Comparison of ENCODE assay signal across 25 cellular contexts in genomic region chr9:129919283-129919682, GRCh38.
DNase-seq lines count a peak whose midpoint lies in the region; ATAC-seq and TF ChIP-seq lines count a peak whose summit lies in the region.
"Had no signal": no experiment of that assay in that cellular context is flagged by ENCODE, and none has a peak within 500 bp of the region (broad histone marks: within the 10 kb centered on the region; RNA-seq: fewer than 3 reads in every experiment).

No MANE protein-coding gene starts in this region.

- H3K9me2 ChIP-seq in PC-9 (ENCODE audit: insufficient read depth) (no peaks in the 10 kb centered on the region), OCI-LY7 (ENCODE audit: insufficient read depth, low read length) (no peaks in the 10 kb centered on the region)

- no peak for TF ChIP-seq CTCF in activated CD8-positive, alpha-beta T cell treated with anti-CD3 and anti-CD28 coated beads for 36 hours (IDR thresholded peaks at IDR 0.05)
- TF ChIP-seq CTCF in PC-9 (conservative IDR thresholded peaks at IDR 0.05) (no peak), OCI-LY7 (conservative IDR thresholded peaks at IDR 0.05; ENCODE audit: low read length) (no peak)

- ATAC-seq in activated CD8-positive, alpha-beta T cell treated with anti-CD3 and anti-CD28 coated beads for 36 hours: no peak
- ATAC-seq in activated CD8-positive, alpha-beta T cell treated with anti-CD3 and anti-CD28 coated beads, Interleukin-2, amount 10 ng/mL, durations not matched to agents 7 days and 5 days: no peak
- ATAC-seq in central memory CD8-positive, alpha-beta T cell (replicated peaks; ENCODE audit: extremely low read depth, poor library complexity, severe bottlenecking): no peak
- ATAC-seq in stimulated activated effector memory CD8-positive, alpha-beta T cell treated with anti-CD3 and anti-CD28 coated beads, Interleukin-12 subunit alpha, Interleukin-12 subunit beta, amount 100 ng/mL, for 72 hours: no peak
- ATAC-seq: activated CD4-positive, CD25-positive, alpha-beta regulatory T cell treated with anti-CD3 and anti-CD28 coated beads, Interleukin-2, amount 50 U/mL, for 24 hours; gastrocnemius medialis had no signal

- no peaks in the 10 kb centered on the region for H3K27me3 Mint-ChIP-seq in activated CD8-positive, alpha-beta T cell treated with anti-CD3 and anti-CD28 coated beads for 36 hours
- H3K27me3 Mint-ChIP-seq in activated CD8-positive, alpha-beta T cell treated with anti-CD3 and anti-CD28 coated beads, Interleukin-2, amount 10 ng/mL, durations not matched to agents 7 days and 5 days (ENCODE audit: low read depth): no peaks in the 10 kb centered on the region
- H3K27me3 Mint-ChIP-seq in central memory CD8-positive, alpha-beta T cell: no peaks in the 10 kb centered on the region
- H3K27me3 Mint-ChIP-seq: stimulated activated naive CD8-positive, alpha-beta T cell treated with anti-CD3 and anti-CD28 coated beads, Interleukin-15, Interleukin-2, amounts not matched to agents 100 ng/mL and 50 ng/mL, for 24 hours had no signal

- intact Hi-C loops in activated CD8-positive, alpha-beta T cell treated with anti-CD3 and anti-CD28 coated beads for 36 hours (cut with micrococcal nuclease): no loop called here
- intact Hi-C loops in PC-9 (cut with micrococcal nuclease; ENCODE audit: unreplicated experiment) (no loop called here), OCI-LY7 (cut with micrococcal nuclease; ENCODE audit: unreplicated experiment) (no loop called here)

- no peaks in the 10 kb centered on the region for H3K4me1 ChIP-seq in PC-9 (replicated peaks; ENCODE audit: insufficient read depth)
- H3K4me1 ChIP-seq in OCI-LY7 (ENCODE audit: insufficient read depth, low read length, poor library complexity, severe bottlenecking): no peaks in the 10 kb centered on the region
- H3K4me1 ChIP-seq: gastrocnemius medialis, left ventricle myocardium inferior, pancreas, right atrium auricular region had no signal

- no peaks in the 10 kb centered on the region for H3K27me3 ChIP-seq in PC-9 (ENCODE audit: insufficient read depth, low read depth)
- H3K27me3 ChIP-seq: gastrocnemius medialis, pancreas, right atrium auricular region, tibial nerve had no signal

- H2AFZ ChIP-seq in PC-9 (no peak overlapping the region), OCI-LY7 (ENCODE audit: low read length) (no peak overlapping the region)

- H3K79me2 ChIP-seq in PC-9 (ENCODE audit: low read depth) (no peaks in the 10 kb centered on the region), OCI-LY7 (ENCODE audit: insufficient read depth, low read depth, low read length) (no peaks in the 10 kb centered on the region)

- peak overlapping the region; percentile 71 for H3K27ac Mint-ChIP-seq in activated CD8-positive, alpha-beta T cell treated with anti-CD3 and anti-CD28 coated beads for 36 hours
- H3K27ac Mint-ChIP-seq in activated CD8-positive, alpha-beta T cell treated with anti-CD3 and anti-CD28 coated beads, Interleukin-2, amount 10 ng/mL, durations not matched to agents 7 days and 5 days: no peak overlapping the region
- H3K27ac Mint-ChIP-seq in central memory CD8-positive, alpha-beta T cell (ENCODE audit: low read depth): peak overlapping the region; percentile 89
- peak overlapping the region; percentile 81 for H3K27ac Mint-ChIP-seq in stimulated activated effector memory CD8-positive, alpha-beta T cell treated with anti-CD3 and anti-CD28 coated beads, Interleukin-12 subunit alpha, Interleukin-12 subunit beta, amount 100 ng/mL, for 72 hours

- H3K36me3 Mint-ChIP-seq in activated CD8-positive, alpha-beta T cell treated with anti-CD3 and anti-CD28 coated beads for 36 hours (ENCODE audit: low read depth): peaks cover 71% of the 10 kb centered on the region
- H3K36me3 Mint-ChIP-seq in activated CD8-positive, alpha-beta T cell treated with anti-CD3 and anti-CD28 coated beads, Interleukin-2, amount 10 ng/mL, durations not matched to agents 7 days and 5 days (ENCODE audit: low read depth): peaks cover 62% of the 10 kb centered on the region
- H3K36me3 Mint-ChIP-seq in central memory CD8-positive, alpha-beta T cell (ENCODE audit: insufficient read depth): peaks cover 58% of the 10 kb centered on the region
- no peaks in the 10 kb centered on the region for H3K36me3 Mint-ChIP-seq in stimulated activated effector memory CD8-positive, alpha-beta T cell treated with anti-CD3 and anti-CD28 coated beads, Interleukin-12 subunit alpha, Interleukin-12 subunit beta, amount 100 ng/mL, for 72 hours

- no peak overlapping the region for H3K4me3 Mint-ChIP-seq in activated CD8-positive, alpha-beta T cell treated with anti-CD3 and anti-CD28 coated beads for 36 hours
- H3K4me3 Mint-ChIP-seq in activated CD8-positive, alpha-beta T cell treated with anti-CD3 and anti-CD28 coated beads, Interleukin-2, amount 10 ng/mL, durations not matched to agents 7 days and 5 days: no peak overlapping the region
- peak overlapping the region; percentile 48 for H3K4me3 Mint-ChIP-seq in central memory CD8-positive, alpha-beta T cell
- peak overlapping the region; percentile 46 for H3K4me3 Mint-ChIP-seq in stimulated activated effector memory CD8-positive, alpha-beta T cell treated with anti-CD3 and anti-CD28 coated beads, Interleukin-12 subunit alpha, Interleukin-12 subunit beta, amount 100 ng/mL, for 72 hours
- H3K4me3 Mint-ChIP-seq: nephron progenitor cell; stimulated activated naive CD8-positive, alpha-beta T cell treated with anti-CD3 and anti-CD28 coated beads, Interleukin-15, Interleukin-2, amounts not matched to agents 100 ng/mL and 50 ng/mL, for 24 hours had no signal

- H3K36me3 ChIP-seq in KOPT-K1 (ENCODE audit: insufficient read depth, low read length) (peaks cover 94% of the 10 kb centered on the region), PC-9 (ENCODE audit: low read depth) (no peaks in the 10 kb centered on the region), OCI-LY7 (ENCODE audit: insufficient read depth, low read length) (peaks cover 87% of the 10 kb centered on the region)

- BruUV-seq in PC-9 (replicated peaks; lab: Mats Ljungman, UMichigan): no TSS peak
- BruUV-seq in OCI-LY7 (replicated peaks; lab: Mats Ljungman, UMichigan): no TSS peak

- H3K4me2 ChIP-seq in PC-9 (no peak overlapping the region), OCI-LY7 (ENCODE audit: low read length) (no peak overlapping the region)
- H3K4me2 ChIP-seq: KMS-11 had no signal

- no peaks in the 10 kb centered on the region for H3K9me3 Mint-ChIP-seq in activated CD8-positive, alpha-beta T cell treated with anti-CD3 and anti-CD28 coated beads for 36 hours
- no peaks in the 10 kb centered on the region for H3K9me3 Mint-ChIP-seq in activated CD8-positive, alpha-beta T cell treated with anti-CD3 and anti-CD28 coated beads, Interleukin-2, amount 10 ng/mL, durations not matched to agents 7 days and 5 days (ENCODE audit: insufficient read depth)
- H3K9me3 Mint-ChIP-seq in central memory CD8-positive, alpha-beta T cell: no peaks in the 10 kb centered on the region
- H3K9me3 Mint-ChIP-seq in stimulated activated effector memory CD8-positive, alpha-beta T cell treated with anti-CD3 and anti-CD28 coated beads, Interleukin-12 subunit alpha, Interleukin-12 subunit beta, amount 100 ng/mL, for 72 hours: no peaks in the 10 kb centered on the region
- H3K9me3 Mint-ChIP-seq: nephron progenitor cell; stimulated activated naive CD8-positive, alpha-beta T cell treated with anti-CD3 and anti-CD28 coated beads, Interleukin-15, Interleukin-2, amounts not matched to agents 100 ng/mL and 50 ng/mL, for 24 hours had no signal

- H3K27ac ChIP-seq in KOPT-K1 (ENCODE audit: low read depth, low read length, poor library complexity, severe bottlenecking) (peak overlapping the region; percentile 3), PC-9 (no peak overlapping the region), OCI-LY7 (ENCODE audit: low read depth, low read length, poor library complexity, severe bottlenecking) (no peak overlapping the region)
- H3K27ac ChIP-seq: gastrocnemius medialis, KMS-11, left ventricle myocardium inferior, pancreas had no signal

- H3K9me3 ChIP-seq in KOPT-K1 (ENCODE audit: insufficient read depth, low read length, poor library complexity, severe bottlenecking) (no peaks in the 10 kb centered on the region), PC-9 (ENCODE audit: insufficient read depth, low read depth) (no peaks in the 10 kb centered on the region), OCI-LY7 (ENCODE audit: low read length) (no peaks in the 10 kb centered on the region)
- H3K9me3 ChIP-seq: gastrocnemius medialis, left ventricle myocardium inferior, pancreas, right atrium auricular region, tibial nerve had no signal

- peaks cover 41% of the 10 kb centered on the region for H3K4me1 Mint-ChIP-seq in activated CD8-positive, alpha-beta T cell treated with anti-CD3 and anti-CD28 coated beads for 36 hours (ENCODE audit: low read depth)
- H3K4me1 Mint-ChIP-seq in activated CD8-positive, alpha-beta T cell treated with anti-CD3 and anti-CD28 coated beads, Interleukin-2, amount 10 ng/mL, durations not matched to agents 7 days and 5 days (ENCODE audit: low read depth): peaks cover 13% of the 10 kb centered on the region
- H3K4me1 Mint-ChIP-seq in central memory CD8-positive, alpha-beta T cell: peaks cover 30% of the 10 kb centered on the region
- H3K4me1 Mint-ChIP-seq in stimulated activated effector memory CD8-positive, alpha-beta T cell treated with anti-CD3 and anti-CD28 coated beads, Interleukin-12 subunit alpha, Interleukin-12 subunit beta, amount 100 ng/mL, for 72 hours: peaks cover 51% of the 10 kb centered on the region

- CTCF ChIA-PET in activated CD8-positive, alpha-beta T cell treated with anti-CD3 and anti-CD28 coated beads for 36 hours (lab: Charles Lee): interaction anchor here (1.2 kb wide), 1 partner anchor 33 kb away, joined by 3 read pairs; no protein-coding TSS in a partner anchor
- CTCF ChIA-PET in activated CD8-positive, alpha-beta T cell treated with anti-CD3 and anti-CD28 coated beads, Interleukin-2, amount 10 ng/mL, durations not matched to agents 7 days and 5 days (lab: Charles Lee): interaction anchor here (0.9 to 1.7 kb wide), 3 partner anchors 15 to 34 kb away, joined by 3 to 5 read pairs (median 4); no protein-coding TSS in a partner anchor
- CTCF ChIA-PET in PC-9 (lab: Charles Lee): interaction anchor here (0.5 to 0.7 kb wide), 3 partner anchors 20 to 362 kb away, joined by 3 to 8 read pairs (median 3); no protein-coding TSS in a partner anchor
- CTCF ChIA-PET in OCI-LY7 (lab: Charles Lee; ENCODE audit: unreplicated experiment): no interaction called here

- POLR2A ChIA-PET in activated CD8-positive, alpha-beta T cell treated with anti-CD3 and anti-CD28 coated beads for 36 hours (lab: Charles Lee): interaction anchor here (1.0 to 1.2 kb wide), 3 partner anchors 12 to 20 kb away, joined by 3 to 4 read pairs (median 3); no protein-coding TSS in a partner anchor
- POLR2A ChIA-PET in activated CD8-positive, alpha-beta T cell treated with anti-CD3 and anti-CD28 coated beads, Interleukin-2, amount 10 ng/mL, durations not matched to agents 7 days and 5 days (lab: Charles Lee): no interaction called here
- POLR2A ChIA-PET in PC-9 (lab: Charles Lee; ENCODE audit: unreplicated experiment) (interaction anchor here (0.6 kb wide), 1 partner anchor 77 kb away, joined by 4 read pairs; no protein-coding TSS in a partner anchor), OCI-LY7 (lab: Charles Lee) (interaction anchor here (1.0 kb wide), 1 partner anchor 17 kb away, joined by 3 read pairs; no protein-coding TSS in a partner anchor)

- H3K4me3 ChIP-seq in PC-9: no peak overlapping the region
- no peak overlapping the region for H3K4me3 ChIP-seq in OCI-LY7 (ENCODE audit: low read depth, low read length, poor library complexity, severe bottlenecking)
- H3K4me3 ChIP-seq: coronary artery, gastrocnemius medialis, left ventricle myocardium inferior, right atrium auricular region, tibial nerve had no signal

- DNase-seq in activated CD8-positive, alpha-beta T cell treated with anti-CD3 and anti-CD28 coated beads for 36 hours: no peak
- DNase-seq in activated CD8-positive, alpha-beta T cell treated with anti-CD3 and anti-CD28 coated beads, Interleukin-2, amount 10 ng/mL, durations not matched to agents 7 days and 5 days: no peak
- no peak for DNase-seq in central memory CD8-positive, alpha-beta T cell (ENCODE audit: low spot score in 2 of 2)
- no peak for DNase-seq in stimulated activated effector memory CD8-positive, alpha-beta T cell treated with anti-CD3 and anti-CD28 coated beads, Interleukin-12 subunit alpha, Interleukin-12 subunit beta, amount 100 ng/mL, for 72 hours (ENCODE audit: low spot score in 2 of 2)
- no peak for DNase-seq in central memory CD4-positive, alpha-beta T cell
- DNase-seq in PC-9 (no peak), OCI-LY7 (ENCODE audit: low spot score) (no peak)
- DNase-seq: amniotic stem cell; gastrocnemius medialis; H7; hypothalamus; left ventricle myocardium inferior; NCI-H146; NCI-H510A treated with DMSO at 0.1 percent for 48 hours; nephron progenitor cell; pancreas; SHP77; stimulated activated CD4-positive, alpha-beta T cell treated with anti-CD3 and anti-CD28 coated beads, Interleukin-4, amount 100 ng/mL, for 1 hour had no signal

- H4K20me1 ChIP-seq in PC-9 (ENCODE audit: insufficient read depth): no peaks in the 10 kb centered on the region
- no peaks in the 10 kb centered on the region; the same call in 1 of the 2 replicates for H4K20me1 ChIP-seq in OCI-LY7 (ENCODE audit: insufficient read depth, low read length)

- no peaks in the 10 kb centered on the region; the same call in 1 of the 2 replicates for H3F3A ChIP-seq in PC-9 (ENCODE audit: insufficient read depth, low read depth)

Comparison
In these comparisons a context has a peak if more than half of its experiments do, and no peak if none do; other contexts are left out.
1. H3K4me3 Mint-ChIP-seq: peak in central memory CD8-positive, alpha-beta T cell (single experiment) and stimulated activated effector memory CD8-positive, alpha-beta T cell treated with anti-CD3 and anti-CD28 coated beads, Interleukin-12 subunit alpha, Interleukin-12 subunit beta, amount 100 ng/mL, for 72 hours (single experiment); none in activated CD8-positive, alpha-beta T cell treated with anti-CD3 and anti-CD28 coated beads for 36 hours (single experiment) and activated CD8-positive, alpha-beta T cell treated with anti-CD3 and anti-CD28 coated beads, Interleukin-2, amount 10 ng/mL, durations not matched to agents 7 days and 5 days (single experiment).